In genomic region chr1:12434174-12434573, GRCh38 we compare ENCODE assay signal across 8 cellular contexts.
DNase-seq lines count a peak whose midpoint lies in the region; ATAC-seq, FAIRE-seq and TF ChIP-seq lines count a peak whose summit lies in the region.

No MANE protein-coding gene starts in this region.

- peak; percentile 45 for ATAC-seq in GM21717 (IDR thresholded peaks at IDR 0.05; ENCODE audit: unreplicated experiment)
- ATAC-seq in HepG2, result no peak
- no peak for ATAC-seq in GM21526 (IDR thresholded peaks at IDR 0.05; ENCODE audit: low FRiP score, unreplicated experiment)

- FAIRE-seq in HepG2 (lab: Jason Lieb, UNC), result no peak

- intact Hi-C loops in HepG2 (cut with micrococcal nuclease; ENCODE audit: unreplicated experiment), result loop anchor here (5.0 kb wide), 1 partner anchor 93 kb away; no protein-coding TSS in a partner anchor

- DNase-seq in SK-N-SH, result no peak
- DNase-seq in amniotic epithelial cell (ENCODE audit: low read depth), result peak; percentile 92
- no peak for DNase-seq in HepG2 (ENCODE audit: low spot score)
- peak; percentile 76 for DNase-seq in stimulated activated CD8-positive, alpha-beta memory T cell treated with anti-CD3 and anti-CD28 coated beads, Interleukin-4, amount 100 ng/mL, for 48 hours
- DNase-seq in DMS53 treated with DMSO at 0.1 percent for 48 hours (lab: John Stamatoyannopoulos, UW; ENCODE audit: unreplicated experiment), result no peak
- DNase-seq in H7, result no peak

- no peak for TF ChIP-seq RAD21 in SK-N-SH (IDR thresholded peaks at IDR 0.05; ENCODE audit: low read length)
- no peak for TF ChIP-seq RAD21 in HepG2 (CRISPR knock-in tag; IDR thresholded peaks at IDR 0.05)

- H3K9me3 ChIP-seq in SK-N-SH (no peaks in the 10 kb centered on the region), HepG2 (ENCODE audit: low read length) (no peaks in the 10 kb centered on the region)

- TF ChIP-seq POLR2A in HepG2 (IDR thresholded peaks at IDR 0.05; ENCODE audit: insufficient read depth in 1 of 2, low read depth in 2 of 2, low read length in 2 of 2), result no peak

- H3K4me1 ChIP-seq in SK-N-SH (ENCODE audit: control insufficient read depth in 1 of 2, insufficient read depth in 2 of 2, low read depth in 1 of 2, low read length in 1 of 2) (peaks cover 20 to 27% of the 10 kb centered on the region in 2 experiments; a peak in 3 of 4 replicates), HepG2 (ENCODE audit: insufficient read depth, low read length) (peaks cover 69% of the 10 kb centered on the region)

- CTCF ChIA-PET in SK-N-SH (lab: Yijun Ruan, JAX), result interaction anchor here (1.1 to 1.6 kb wide), 4 partner anchors 18 to 309 kb away, joined by 3 to 5 read pairs (median 3); no protein-coding TSS in a partner anchor
- CTCF ChIA-PET in HepG2 (lab: Yijun Ruan, JAX; ENCODE audit: low intra/inter-chr PET ratio, low total read pairs), result no interaction called here

- no peak overlapping the region for H3K9ac ChIP-seq in SK-N-SH
- H3K9ac ChIP-seq in HepG2 (ENCODE audit: insufficient read depth, low read depth, low read length), result no peak overlapping the region

- H4K20me1 ChIP-seq in SK-N-SH (ENCODE audit: insufficient read depth), result no peaks in the 10 kb centered on the region
- H4K20me1 ChIP-seq in HepG2 (ENCODE audit: insufficient read depth, low read length), result no peaks in the 10 kb centered on the region

- no peak overlapping the region for H3K4me3 ChIP-seq in SK-N-SH (ENCODE audit: low read depth in 2 of 2, low read length in 1 of 2)
- H3K4me3 ChIP-seq in HepG2 (replicated peaks in 1 of 3; ENCODE audit: insufficient read depth in 1 of 3, low read depth in 2 of 3, low read length in 3 of 3), result no peak overlapping the region
- H3K4me3 ChIP-seq in H7 (ENCODE audit: insufficient read depth, low read depth, low read length), result no peak overlapping the region

- peaks cover 0 to 11% of the 10 kb centered on the region in 2 experiments for H3K36me3 ChIP-seq in SK-N-SH (replicated peaks in 1 of 2; ENCODE audit: control insufficient read depth in 1 of 2, insufficient read depth in 2 of 2, low read length in 1 of 2)
- H3K36me3 ChIP-seq in HepG2 (replicated peaks in 1 of 2; ENCODE audit: control insufficient read depth in 1 of 2, insufficient read depth in 2 of 2, low read length in 2 of 2), result no peaks in the 10 kb centered on the region; a peak in 1 of 5 replicates
- no peaks in the 10 kb centered on the region for H3K36me3 ChIP-seq in H7 (replicated peaks; ENCODE audit: control insufficient read depth, insufficient read depth, low read length)

- POLR2A ChIA-PET in SK-N-SH (lab: Yijun Ruan, JAX) (interaction anchor here (1.2 kb wide), 1 partner anchor 162 kb away, joined by 4 read pairs; no protein-coding TSS in a partner anchor), HepG2 (lab: Yijun Ruan, JAX) (interaction anchor here (1.1 to 2.2 kb wide), 2 partner anchors 182 to 185 kb away, joined by 3 to 8 read pairs; no protein-coding TSS in a partner anchor)

- TF ChIP-seq EP300 in SK-N-SH (IDR thresholded peaks at IDR 0.05; ENCODE audit: borderline replicate concordance in 1 of 2, low read depth in 1 of 2, low read length in 1 of 2) (no peak), HepG2 (IDR thresholded peaks at IDR 0.05; ENCODE audit: low read depth in 2 of 2, low read length in 2 of 2) (no peak), HepG2 (CRISPR knock-in tag; IDR thresholded peaks at IDR 0.05; ENCODE audit: borderline replicate concordance) (no peak)

- TF ChIP-seq CTCF in SK-N-SH (IDR thresholded peaks at IDR 0.05), result no peak
- TF ChIP-seq CTCF in HepG2 (CRISPR knock-in tag; IDR thresholded peaks at IDR 0.05), result no peak

- H3K27ac ChIP-seq in SK-N-SH (ENCODE audit: low read depth in 2 of 2, low read length in 1 of 2) (peak overlapping the region in 1 of 2 experiments; percentile 66; a peak in 2 of 4 replicates), HepG2 (ENCODE audit: extremely low read length, insufficient read depth, low read length) (no peak overlapping the region)

- H2AFZ ChIP-seq in SK-N-SH (ENCODE audit: low read depth) (no peak overlapping the region), HepG2 (ENCODE audit: low read length) (no peak overlapping the region)

- BruUV-seq in HepG2 (replicated peaks; lab: Mats Ljungman, UMichigan), result no TSS peak

- H3K27me3 ChIP-seq in SK-N-SH (ENCODE audit: insufficient read depth) (no peaks in the 10 kb centered on the region), HepG2 (ENCODE audit: control insufficient read depth in 1 of 2, insufficient read depth in 2 of 2, low read length in 2 of 2) (no peaks in the 10 kb centered on the region), H7 (ENCODE audit: control insufficient read depth, insufficient read depth, low read length) (no peaks in the 10 kb centered on the region)

- no peaks in the 10 kb centered on the region for H3F3A ChIP-seq in SK-N-SH (replicated peaks; ENCODE audit: insufficient read depth)

- H3K79me2 ChIP-seq in SK-N-SH (ENCODE audit: insufficient read depth) (no peaks in the 10 kb centered on the region), HepG2 (ENCODE audit: insufficient read depth, low read length) (no peaks in the 10 kb centered on the region)

- in situ Hi-C loops in HepG2 (cut with HindIII; ENCODE audit: extremely low pct_ligation_motif_present, low pct_unique_long_range_greater_than_20kb), result no loop called here

- H3K9me2 ChIP-seq in SK-N-SH, result no peaks in the 10 kb centered on the region

- WGBS in SK-N-SH (ENCODE audit: low lambda C conversion rate), result 64% methylated on average over 5 of the region's 5 CpGs
- WGBS in HepG2 (ENCODE audit: low lambda C conversion rate), result 82% methylated on average over 5 of the region's 5 CpGs

- no peak overlapping the region for H3K4me2 ChIP-seq in SK-N-SH
- H3K4me2 ChIP-seq in HepG2 (ENCODE audit: low read depth, low read length), result no peak overlapping the region

TF ChIP-seq in SK-N-SH, 30 proteins besides CTCF, POLR2A, EP300 and RAD21:
- TF ChIP-seq SMC3 (IDR thresholded peaks at IDR 0.05; ENCODE audit: low read depth, low read length) (peak; percentile 5; the same call in 1 of the 2 replicates), NRF1 (IDR thresholded peaks at IDR 0.05; ENCODE audit: low read depth, low read length) (no peak), MAX (IDR thresholded peaks at IDR 0.05; ENCODE audit: low read depth) (no peak), FOSL2 (IDR thresholded peaks at IDR 0.05; ENCODE audit: borderline replicate concordance, low read depth) (peak; percentile 12; the same call in 1 of the 2 replicates), TEAD4 (IDR thresholded peaks at IDR 0.05; ENCODE audit: borderline replicate concordance, insufficient read depth) (no peak), PBX3 (IDR thresholded peaks at IDR 0.05) (no peak)
TF ChIP-seq in SK-N-SH: peak in this region for 2.

TF ChIP-seq in HepG2, 621 proteins besides CTCF, POLR2A, EP300 and RAD21:
- TF ChIP-seq ZNF761 (CRISPR knock-in tag; conservative IDR thresholded peaks at IDR 0.05) (no peak), ZBTB33 (CRISPR knock-in tag; IDR thresholded peaks at IDR 0.05) (peak; percentile 30; the same call in 1 of the 2 replicates), TFAP4 (IDR thresholded peaks at IDR 0.05; ENCODE audit: borderline replicate concordance, low read depth) (0 out of 2 replicates have a peak, but pooled peaks have one; percentile 7)

Comparison
In these comparisons a context has a peak if more than half of its experiments do, and no peak if none do; other contexts are left out.
1. DNase-seq: peak in amniotic epithelial cell (single experiment) and stimulated activated CD8-positive, alpha-beta memory T cell treated with anti-CD3 and anti-CD28 coated beads, Interleukin-4, amount 100 ng/mL, for 48 hours (single experiment); none in SK-N-SH (single experiment), HepG2 (single experiment), DMS53 treated with DMSO at 0.1 percent for 48 hours (single experiment) and H7 (single experiment).